ENCODE assay signal across 21 cellular contexts in the genomic region with DNA sequence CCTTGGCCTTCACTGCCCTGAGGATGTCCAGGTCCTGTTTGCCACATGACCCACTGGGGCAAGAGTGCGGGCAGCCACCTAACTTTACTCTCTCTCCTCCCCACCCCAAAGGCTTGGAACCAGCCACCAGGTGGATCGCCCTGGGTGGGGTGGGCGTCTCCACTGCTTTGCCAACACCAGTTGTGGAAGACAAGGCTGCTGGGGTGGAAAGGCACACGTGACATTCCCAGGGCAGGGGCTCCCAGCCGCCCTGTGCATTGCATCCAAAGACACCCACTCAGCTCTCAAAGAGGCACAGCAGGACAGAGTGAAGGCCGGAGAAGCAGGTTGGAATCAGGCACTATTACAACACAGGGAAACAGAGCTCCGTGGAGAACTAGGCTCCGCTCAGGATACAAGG.
DNase-seq lines count a peak whose midpoint lies in the region; FAIRE-seq and TF ChIP-seq lines count a peak whose summit lies in the region.
"Had no signal": no experiment of that assay in that cellular context is flagged by ENCODE, and none has a peak within 500 bp of the region (broad histone marks: within the 10 kb centered on the region; RNA-seq: fewer than 3 reads in every experiment).

No MANE protein-coding gene starts in this region.

- H3K9me3 ChIP-seq in BE2C (no peaks in the 10 kb centered on the region), HEK293 (ENCODE audit: control insufficient read depth, insufficient read depth, low read depth, low read length) (no peaks in the 10 kb centered on the region), kidney (ENCODE audit: control insufficient read depth in 1 of 2, low read length in 2 of 2) (no peaks in the 10 kb centered on the region)
- H3K9me3 ChIP-seq: A549, HAP-1 had no signal

- POLR2A ChIA-PET in HEK293 (lab: Yijun Ruan, JAX), result no interaction called here

- H3K4me1 ChIP-seq in BE2C, result no peaks in the 10 kb centered on the region; the same call in none of the 2 replicates
- no peaks in the 10 kb centered on the region for H3K4me1 ChIP-seq in HEK293 (ENCODE audit: control insufficient read depth, insufficient read depth, low read length)
- H3K4me1 ChIP-seq in kidney (ENCODE audit: control insufficient read depth in 1 of 2, insufficient read depth in 1 of 2, low read depth in 1 of 2, low read length in 2 of 2), result no peaks in the 10 kb centered on the region
- H3K4me1 ChIP-seq: A549, HAP-1 had no signal

- no peak overlapping the region for H3K9ac ChIP-seq in kidney (ENCODE audit: low read length in 2 of 2)

- FAIRE-seq in kidney (lab: Jason Lieb, UNC), result no peak
- FAIRE-seq: A549, D721Med, G401.6, GM12892, GM19239, HepG2 had no signal

- DNase-seq in BE2C (peak; percentile 3), kidney (peak; percentile 37), posterior vena cava (ENCODE audit: low spot score) (peak; percentile 52), cerebellar nuclear complex (lab: John Stamatoyannopoulos, UW) (no peak), NCI-H345 treated with DMSO at 0.1 percent for 48 hours (lab: John Stamatoyannopoulos, UW; ENCODE audit: unreplicated experiment) (no peak), NCI-H526 treated with DMSO at 0.1 percent for 48 hours (lab: John Stamatoyannopoulos, UW) (no peak), GDM1 (lab: John Stamatoyannopoulos, UW) (no peak)
- DNase-seq: COR-L47, DMS153, DMS79 treated with DMSO at 0.1 percent for 48 hours, EL, GOT3, HFFc6 had no signal

- TF ChIP-seq CTCF in BE2C (IDR thresholded peaks at IDR 0.05; ENCODE audit: low read depth, low read length) (no peak), HEK293 (tag by site-specific recombination; IDR thresholded peaks at IDR 0.05) (no peak), kidney (IDR thresholded peaks at IDR 0.05; ENCODE audit: borderline replicate concordance, extremely low read depth, insufficient read depth) (no peak)

- intact Hi-C loops in kidney (cut with DNase I), result no loop called here
- intact Hi-C loops in posterior vena cava (cut with DNase I), result no loop called here

- CTCF ChIA-PET in HEK293 (lab: Yijun Ruan, JAX), result no interaction called here

- H3K27me3 ChIP-seq in BE2C, result no peaks in the 10 kb centered on the region

- no peak overlapping the region for H3K27ac ChIP-seq in HEK293 (ENCODE audit: extremely low read depth, low read depth, low read length)
- H3K27ac ChIP-seq in kidney (ENCODE audit: low read depth in 2 of 2, low read length in 2 of 2), result no peak overlapping the region
- H3K27ac ChIP-seq: A549 had no signal

- H3K36me3 ChIP-seq in BE2C, result no peaks in the 10 kb centered on the region
- H3K36me3 ChIP-seq in HEK293 (ENCODE audit: control insufficient read depth in 2 of 2, insufficient read depth in 1 of 2, low read length in 2 of 2), result no peaks in the 10 kb centered on the region
- no peaks in the 10 kb centered on the region for H3K36me3 ChIP-seq in kidney (ENCODE audit: control insufficient read depth in 1 of 2, insufficient read depth in 2 of 2, low read length in 2 of 2)
- H3K36me3 ChIP-seq: HAP-1 had no signal

- H3K4me3 ChIP-seq in BE2C (ENCODE audit: low read depth, low read length) (no peak overlapping the region), HEK293 (ENCODE audit: low read depth, low read length) (no peak overlapping the region), kidney (ENCODE audit: low read length in 2 of 2) (no peak overlapping the region)
- H3K4me3 ChIP-seq: A549, HAP-1 had no signal

TF ChIP-seq in HEK293, 187 proteins besides CTCF, POLR2A, EP300 and RAD21:
- TF ChIP-seq BCL11B (tag by site-specific recombination; IDR thresholded peaks at IDR 0.05; ENCODE audit: low read depth), result no peak
- TF ChIP-seq KLF1 (tag by site-specific recombination; IDR thresholded peaks at IDR 0.05), result peak; percentile 46; the same call in 1 of the 2 replicates

Comparison
In these comparisons a context has a peak if more than half of its experiments do, and no peak if none do; other contexts are left out.
1. DNase-seq: peak in BE2C (single experiment), kidney (single experiment) and posterior vena cava (single experiment); none in cerebellar nuclear complex (0 of 2), NCI-H345 treated with DMSO at 0.1 percent for 48 hours (single experiment), NCI-H526 treated with DMSO at 0.1 percent for 48 hours (single experiment) and GDM1 (single experiment).